24 cellular contexts compared by ENCODE assay signal in genomic region chr20:10699506-10699905, GRCh38.
"Had no signal": no experiment of that assay in that cellular context is flagged by ENCODE, and none has a peak within 500 bp of the region (broad histone marks: within the 10 kb centered on the region; RNA-seq: fewer than 3 reads in every experiment).

No MANE protein-coding gene starts in this region.

- H3K27ac ChIP-seq: neural progenitor cell, psoas muscle, right lobe of liver, thyroid gland, upper lobe of left lung had no signal

- H3K36me3 ChIP-seq: neural progenitor cell, right lobe of liver, thyroid gland, upper lobe of left lung had no signal

- H3K36me3 Mint-ChIP-seq: memory B cell, neural progenitor cell had no signal

- H3K9ac ChIP-seq: neural progenitor cell had no signal

- H3K4me3 ChIP-seq: lung, neural progenitor cell, psoas muscle, right lobe of liver, smooth muscle cell, thyroid gland, upper lobe of left lung had no signal

- H3K4me3 Mint-ChIP-seq: memory B cell; naive thymus-derived CD4-positive, alpha-beta T cell; nephron; neural progenitor cell; stimulated activated naive CD8-positive, alpha-beta T cell treated with anti-CD3 and anti-CD28 coated beads, Interleukin-15, amount 100 ng/mL, for 72 hours had no signal

- H3K9me3 ChIP-seq: psoas muscle, right lobe of liver, thyroid gland, upper lobe of left lung had no signal

- H3K4me1 Mint-ChIP-seq: memory B cell; naive thymus-derived CD4-positive, alpha-beta T cell; nephron; stimulated activated naive CD8-positive, alpha-beta T cell treated with anti-CD3 and anti-CD28 coated beads, Interleukin-15, amount 100 ng/mL, for 72 hours had no signal

- DNase-seq: cortex of kidney; effector CD4-positive, alpha-beta T cell; naive thymus-derived CD4-positive, alpha-beta T cell; nucleus accumbens; posterior cingulate gyrus; psoas muscle; right lobe of liver; stimulated activated CD4-positive, alpha-beta T cell treated with anti-CD3 and anti-CD28 coated beads, Interleukin-12 subunit alpha, Interleukin-12 subunit beta, amount 100 ng/mL, for 4 hours; stimulated activated CD4-positive, alpha-beta T cell treated with anti-CD3 and anti-CD28 coated beads, Interleukin-1b, Interleukin-23, amount 100 ng/mL, for 48 hours; stimulated activated CD4-positive, alpha-beta T cell treated with anti-CD3 and anti-CD28 coated beads, Interleukin-4, amount 100 ng/mL, for 1 hour; stimulated activated CD8-positive, alpha-beta memory T cell treated with anti-CD3 and anti-CD28 coated beads, Interleukin-4, amount 100 ng/mL, for 48 hours; stimulated activated naive CD4-positive, alpha-beta T cell; stimulated activated naive CD8-positive, alpha-beta T cell treated with anti-CD3 and anti-CD28 coated beads, Interleukin-15, amount 100 ng/mL, for 72 hours; thyroid gland; upper lobe of left lung had no signal

- H3K27ac Mint-ChIP-seq: memory B cell; naive thymus-derived CD4-positive, alpha-beta T cell; nephron; neural progenitor cell; stimulated activated naive CD8-positive, alpha-beta T cell treated with anti-CD3 and anti-CD28 coated beads, Interleukin-15, amount 100 ng/mL, for 72 hours had no signal

- FAIRE-seq: frontal cortex, keratinocyte, urothelium cell line had no signal

- H3K27me3 ChIP-seq: neural progenitor cell, right lobe of liver, thyroid gland, upper lobe of left lung had no signal

- ATAC-seq: left lobe of liver; naive thymus-derived CD4-positive, alpha-beta T cell; psoas muscle; right lobe of liver; stimulated activated naive CD8-positive, alpha-beta T cell treated with anti-CD3 and anti-CD28 coated beads, Interleukin-15, amount 100 ng/mL, for 72 hours had no signal

- H3K4me2 ChIP-seq: neural progenitor cell, smooth muscle cell had no signal

- H3K4me1 ChIP-seq: psoas muscle, right lobe of liver, thyroid gland, upper lobe of left lung had no signal

- H2AFZ ChIP-seq: neural progenitor cell had no signal
